18 cellular contexts compared by ENCODE assay signal in the genomic region with DNA sequence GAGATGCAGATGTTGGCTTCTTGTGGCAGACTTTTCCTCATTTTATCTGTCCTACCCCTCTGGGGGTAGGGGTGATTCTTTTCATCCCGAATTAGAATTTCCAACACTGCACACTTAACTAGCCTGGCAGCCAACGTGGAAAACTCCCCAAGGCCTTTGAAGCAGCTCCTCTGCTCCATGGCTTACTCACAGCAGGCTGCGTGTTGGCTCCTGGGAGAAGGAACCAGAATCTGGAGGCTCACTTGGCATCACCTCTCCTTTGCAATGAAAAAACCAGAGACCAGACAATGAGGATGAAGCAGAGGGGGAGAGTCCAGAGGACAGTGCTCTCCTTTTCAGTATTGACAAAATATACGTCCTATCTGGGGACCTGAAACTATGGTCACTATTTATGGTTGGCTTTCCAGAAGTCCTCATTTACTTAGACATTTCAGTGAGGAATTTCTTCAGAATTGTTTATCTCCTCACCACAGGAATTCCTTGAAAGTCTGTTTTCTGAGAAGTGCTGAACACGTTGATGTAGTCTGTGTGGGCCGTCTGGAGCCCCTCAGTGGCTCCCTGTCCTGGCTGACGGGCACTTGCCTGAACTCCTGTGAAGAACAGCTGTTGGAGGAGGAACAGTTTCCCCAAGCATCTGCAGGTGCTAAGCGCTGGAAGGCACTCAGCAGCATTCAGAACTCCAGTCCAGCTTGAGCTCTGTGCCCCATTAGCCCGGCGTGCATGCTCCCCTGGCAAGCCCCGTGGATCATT.
A peak's percentile ranks its signal among the peaks of the same experiment; 100 is the strongest.
DNase-seq lines count a peak whose midpoint lies in the region; ATAC-seq and TF ChIP-seq lines count a peak whose summit lies in the region.
"Had no signal": no experiment of that assay in that cellular context is flagged by ENCODE, and none has a peak within 500 bp of the region (broad histone marks: within the 10 kb centered on the region; RNA-seq: fewer than 3 reads in every experiment).

No MANE protein-coding gene starts in this region.

- H3K27ac ChIP-seq in adrenal gland (peak overlapping the region in 2 of 5 donors; percentile 17), endodermal cell (ENCODE audit: low read depth, low read length) (no peak overlapping the region)
- H3K27ac ChIP-seq: neural progenitor cell had no signal

- H3K9me3 Mint-ChIP-seq in stimulated activated memory B cell treated with anti-CD40 and anti-IgM and Interleukin-4, amounts not matched to agents 10 μg/mL and 1 μg/mL and 100 μg/mL, for 72 hours, result no peaks in the 10 kb centered on the region
- H3K9me3 Mint-ChIP-seq in endodermal cell, result no peaks in the 10 kb centered on the region
- H3K9me3 Mint-ChIP-seq: neural progenitor cell had no signal

- H3K27me3 ChIP-seq in adrenal gland (no peaks in the 10 kb centered on the region), endodermal cell (ENCODE audit: control insufficient read depth, insufficient read depth, low read length, poor library complexity, severe bottlenecking) (no peaks in the 10 kb centered on the region)
- H3K27me3 ChIP-seq: neural progenitor cell had no signal

- ATAC-seq in left ventricle myocardium superior (peak; percentile 48), GM19455 (IDR thresholded peaks at IDR 0.05; ENCODE audit: unreplicated experiment) (no peak)
- no peak for ATAC-seq in stimulated activated memory B cell treated with anti-CD40 and anti-IgM and Interleukin-4, amounts not matched to agents 10 μg/mL and 1 μg/mL and 100 μg/mL, for 72 hours

- H3K27ac Mint-ChIP-seq in stimulated activated memory B cell treated with anti-CD40 and anti-IgM and Interleukin-4, amounts not matched to agents 10 μg/mL and 1 μg/mL and 100 μg/mL, for 72 hours, result no peak overlapping the region
- no peak overlapping the region for H3K27ac Mint-ChIP-seq in endodermal cell
- H3K27ac Mint-ChIP-seq: neural progenitor cell had no signal

- 56 to 74% (median 73%) methylated on average over 5 to 11 of the region's 11 CpGs for WGBS in adrenal gland, 4 donors
- WGBS in endodermal cell (ENCODE audit: insufficient coverage in 1 of 2, insufficient read length in 1 of 2), 2 experiments, result 79 to 90% methylated on average over 9 to 11 of the region's 11 CpGs

- no peaks in the 10 kb centered on the region for H3K4me1 Mint-ChIP-seq in stimulated activated memory B cell treated with anti-CD40 and anti-IgM and Interleukin-4, amounts not matched to agents 10 μg/mL and 1 μg/mL and 100 μg/mL, for 72 hours
- H3K4me1 Mint-ChIP-seq in endodermal cell, result peaks cover 35% of the 10 kb centered on the region

- H3K27me3 Mint-ChIP-seq in stimulated activated memory B cell treated with anti-CD40 and anti-IgM and Interleukin-4, amounts not matched to agents 10 μg/mL and 1 μg/mL and 100 μg/mL, for 72 hours, result no peaks in the 10 kb centered on the region
- H3K27me3 Mint-ChIP-seq in endodermal cell (ENCODE audit: insufficient read depth), result peaks cover 10% of the 10 kb centered on the region

- TF ChIP-seq CTCF in adrenal gland (IDR thresholded peaks at IDR 0.05) (no peak), endodermal cell (conservative IDR thresholded peaks at IDR 0.05) (no peak)

- DNase-seq in AG08396 (ENCODE audit: low spot score) (peak; percentile 35), adrenal gland (peak in 5 of 7 donors; percentile 27 to 75 (median 42)), left ventricle myocardium superior (peak; percentile 35), posterior vena cava (ENCODE audit: low spot score) (peak; percentile 84), activated T-cell treated with anti-CD3 and anti-CD28 coated beads for 4 hours (no peak), endodermal cell (no peak)
- DNase-seq: activated CD8-positive, alpha-beta memory T cell treated with anti-CD3 and anti-CD28 coated beads for 24 hours; COR-L47; effector CD8-positive, alpha-beta T cell; GDM1; NCI-H1694 treated with DMSO at 0.1 percent for 48 hours; NCI-H524; small intestine had no signal

- H3K36me3 ChIP-seq in adrenal gland (replicated peaks in 1 of 2) (peaks cover 0 to 4% of the 10 kb centered on the region in 2 donors), endodermal cell (ENCODE audit: control insufficient read depth, insufficient read depth, low read length) (no peaks in the 10 kb centered on the region)
- H3K36me3 ChIP-seq: HAP-1 had no signal

- H3K9ac ChIP-seq in endodermal cell (ENCODE audit: extremely low read depth, low read length, poor library complexity, severe bottlenecking), result no peak overlapping the region
- H3K9ac ChIP-seq: neural progenitor cell had no signal

- intact Hi-C loops in adrenal gland (cut with DNase I), result no loop called here
- intact Hi-C loops in left ventricle myocardium superior (cut with micrococcal nuclease), result no loop called here
- intact Hi-C loops in posterior vena cava (cut with DNase I), result no loop called here

- TF ChIP-seq POLR2A in adrenal gland (IDR thresholded peaks at IDR 0.05), result no peak

- H3K4me3 ChIP-seq in adrenal gland (no peak overlapping the region), endodermal cell (ENCODE audit: low read length) (no peak overlapping the region)
- H3K4me3 ChIP-seq: HAP-1, lung, neural progenitor cell had no signal

- no peaks in the 10 kb centered on the region for H3K36me3 Mint-ChIP-seq in stimulated activated memory B cell treated with anti-CD40 and anti-IgM and Interleukin-4, amounts not matched to agents 10 μg/mL and 1 μg/mL and 100 μg/mL, for 72 hours
- H3K36me3 Mint-ChIP-seq in endodermal cell (ENCODE audit: low read depth), result no peaks in the 10 kb centered on the region

- no peak overlapping the region for H3K4me3 Mint-ChIP-seq in stimulated activated memory B cell treated with anti-CD40 and anti-IgM and Interleukin-4, amounts not matched to agents 10 μg/mL and 1 μg/mL and 100 μg/mL, for 72 hours
- H3K4me3 Mint-ChIP-seq in endodermal cell, result no peak overlapping the region
- H3K4me3 Mint-ChIP-seq: neural progenitor cell had no signal

- H3K9me3 ChIP-seq in adrenal gland (replicated peaks in 1 of 3) (no peaks in the 10 kb centered on the region), endodermal cell (ENCODE audit: control insufficient read depth, low read length) (no peaks in the 10 kb centered on the region)
- H3K9me3 ChIP-seq: HAP-1 had no signal

- H3K4me1 ChIP-seq in adrenal gland (replicated peaks in 1 of 2), result peaks cover 4 to 8% of the 10 kb centered on the region in 2 donors
- H3K4me1 ChIP-seq in endodermal cell (ENCODE audit: control insufficient read depth, insufficient read depth, low read length), result peaks cover 9% of the 10 kb centered on the region
- H3K4me1 ChIP-seq: HAP-1 had no signal

Comparison
In these comparisons a context has a peak if more than half of its experiments do, and no peak if none do; other contexts are left out.
1. DNase-seq: peak in AG08396 (single experiment), adrenal gland (5 of 7), left ventricle myocardium superior (single experiment) and posterior vena cava (single experiment); none in activated T-cell treated with anti-CD3 and anti-CD28 coated beads for 4 hours (single experiment) and endodermal cell (single experiment).